ENCODE assay signal across 6 cellular contexts in genomic region chr1:93990477-93990876, GRCh38.
DNase-seq lines count a peak whose midpoint lies in the region; ATAC-seq, FAIRE-seq and TF ChIP-seq lines count a peak whose summit lies in the region.
"Not testable (repeated sequence)": the region's sequence is repeated elsewhere in the genome, so short reads cannot be mapped to it uniquely, and the experiment has no call there.

No MANE protein-coding gene starts in this region.

- WGBS in mesendoderm (ENCODE audit: extremely low coverage, insufficient coverage, low lambda C conversion rate) = no CpG with 5 or more reads among the region's 3 CpGs

- not testable (repeated sequence) for H3K36me3 ChIP-seq in PC-9 (ENCODE audit: low read depth); astrocyte (ENCODE audit: insufficient read depth, low read length); mesendoderm (ENCODE audit: control insufficient read depth, insufficient read depth, low read length); neutrophil

- H4K5ac ChIP-seq in mesendoderm (ENCODE audit: low read length) = not testable (repeated sequence)

- H2BK120ac ChIP-seq in mesendoderm (ENCODE audit: low read depth, low read length) = not testable (repeated sequence)

- FAIRE-seq in astrocyte (lab: Jason Lieb, UNC) = not testable (repeated sequence)

- not testable (repeated sequence) for H3K9ac ChIP-seq in astrocyte (ENCODE audit: low read length); mesendoderm (ENCODE audit: low read length)

- not testable (repeated sequence) for DNase-seq in PC-9; astrocyte (ENCODE audit: low read depth); effector memory CD8-positive, alpha-beta T cell; stimulated activated effector memory CD8-positive, alpha-beta T cell treated with anti-CD3 and anti-CD28 coated beads, Interleukin-12 subunit alpha, Interleukin-12 subunit beta, amount 100 ng/mL, for 72 hours (ENCODE audit: low spot score in 2 of 2)
- DNase-seq in mesendoderm = peak; percentile 46

- not testable (repeated sequence) for H3K27me3 ChIP-seq in PC-9 (ENCODE audit: insufficient read depth, low read depth); astrocyte (ENCODE audit: insufficient read depth, low read length); mesendoderm (ENCODE audit: insufficient read depth, low read length, poor library complexity); neutrophil

- intact Hi-C loops in PC-9 (cut with micrococcal nuclease; ENCODE audit: unreplicated experiment) = not testable (repeated sequence)

- H3K56ac ChIP-seq in mesendoderm (ENCODE audit: low read length) = not testable (repeated sequence)

- BruUV-seq in PC-9 (replicated peaks; lab: Mats Ljungman, UMichigan) = not testable (repeated sequence)

- H3K9me3 Mint-ChIP-seq in astrocyte (ENCODE audit: unreplicated experiment); effector memory CD8-positive, alpha-beta T cell; stimulated activated effector memory CD8-positive, alpha-beta T cell treated with anti-CD3 and anti-CD28 coated beads, Interleukin-12 subunit alpha, Interleukin-12 subunit beta, amount 100 ng/mL, for 72 hours: not testable (repeated sequence)

- H3K9me2 ChIP-seq in PC-9 (ENCODE audit: insufficient read depth) = not testable (repeated sequence)

- H2BK15ac ChIP-seq in mesendoderm (replicated peaks; ENCODE audit: low read depth) = not testable (repeated sequence)

- H3K4me1 Mint-ChIP-seq in astrocyte (ENCODE audit: low read depth, unreplicated experiment) = peaks cover 58% of the 10 kb centered on the region
- peaks cover 8 to 19% of the 10 kb centered on the region in 2 donors for H3K4me1 Mint-ChIP-seq in effector memory CD8-positive, alpha-beta T cell (ENCODE audit: low read depth in 2 of 2)
- H3K4me1 Mint-ChIP-seq in stimulated activated effector memory CD8-positive, alpha-beta T cell treated with anti-CD3 and anti-CD28 coated beads, Interleukin-12 subunit alpha, Interleukin-12 subunit beta, amount 100 ng/mL, for 72 hours = not testable (repeated sequence)

- H3K79me1 ChIP-seq in mesendoderm (ENCODE audit: low read length) = not testable (repeated sequence)

- peak overlapping the region; percentile 26; the same call in 1 of the 2 replicates for H2AFZ ChIP-seq in PC-9
- H2AFZ ChIP-seq in astrocyte (ENCODE audit: low read depth, low read length) = not testable (repeated sequence)

- not testable (repeated sequence) for H3K4ac ChIP-seq in mesendoderm (ENCODE audit: low read depth, low read length)

- POLR2A ChIA-PET in PC-9 (lab: Charles Lee; ENCODE audit: unreplicated experiment) = interaction anchor here (0.7 to 3.1 kb wide), 5 partner anchors 25 to 325 kb away, joined by 5 to 55 read pairs (median 8); no protein-coding TSS in a partner anchor

- H2BK5ac ChIP-seq in mesendoderm (ENCODE audit: low read length) = not testable (repeated sequence)

- not testable (repeated sequence) for H3K4me3 Mint-ChIP-seq in astrocyte (ENCODE audit: unreplicated experiment); effector memory CD8-positive, alpha-beta T cell; stimulated activated effector memory CD8-positive, alpha-beta T cell treated with anti-CD3 and anti-CD28 coated beads, Interleukin-12 subunit alpha, Interleukin-12 subunit beta, amount 100 ng/mL, for 72 hours

- peak overlapping the region; percentile 69; the same call in 1 of the 2 replicates for H3K4me2 ChIP-seq in PC-9
- H3K4me2 ChIP-seq in astrocyte (ENCODE audit: low read length); mesendoderm (ENCODE audit: low read length): not testable (repeated sequence)

- H3K27ac ChIP-seq in PC-9 = peak overlapping the region; percentile 95
- not testable (repeated sequence) for H3K27ac ChIP-seq in astrocyte (ENCODE audit: low read depth, low read length); mesendoderm (ENCODE audit: low read depth, low read length)
- H3K27ac ChIP-seq in neutrophil = peak overlapping the region; percentile 79

- peak overlapping the region; percentile 85 for H3K27ac Mint-ChIP-seq in astrocyte (ENCODE audit: unreplicated experiment)
- peak overlapping the region; percentile 3 to 18 for H3K27ac Mint-ChIP-seq in effector memory CD8-positive, alpha-beta T cell
- H3K27ac Mint-ChIP-seq in stimulated activated effector memory CD8-positive, alpha-beta T cell treated with anti-CD3 and anti-CD28 coated beads, Interleukin-12 subunit alpha, Interleukin-12 subunit beta, amount 100 ng/mL, for 72 hours = peak overlapping the region; percentile 20

- ATAC-seq in effector memory CD8-positive, alpha-beta T cell (replicated peaks) = peak; percentile 47
- not testable (repeated sequence) for ATAC-seq in stimulated activated effector memory CD8-positive, alpha-beta T cell treated with anti-CD3 and anti-CD28 coated beads, Interleukin-12 subunit alpha, Interleukin-12 subunit beta, amount 100 ng/mL, for 72 hours

- not testable (repeated sequence) for H3K18ac ChIP-seq in mesendoderm (ENCODE audit: low read length)

- H2AK5ac ChIP-seq in mesendoderm (ENCODE audit: low read length) = not testable (repeated sequence)

- H3K4me1 ChIP-seq in PC-9 (replicated peaks; ENCODE audit: insufficient read depth) (peaks cover 65% of the 10 kb centered on the region), astrocyte (ENCODE audit: insufficient read depth, low read length) (peaks cover 33% of the 10 kb centered on the region), neutrophil (ENCODE audit: control insufficient read depth in 1 of 2, insufficient read depth in 1 of 2, low read depth in 1 of 2, low read length in 1 of 2) (peaks cover 53 to 61% of the 10 kb centered on the region in 2 experiments)
- not testable (repeated sequence) for H3K4me1 ChIP-seq in mesendoderm (ENCODE audit: control insufficient read depth, low read depth, low read length)

- not testable (repeated sequence) for H4K20me1 ChIP-seq in PC-9 (ENCODE audit: insufficient read depth); astrocyte (ENCODE audit: insufficient read depth, low read length)

- H3F3A ChIP-seq in PC-9 (ENCODE audit: insufficient read depth, low read depth) = peaks cover 43% of the 10 kb centered on the region

- not testable (repeated sequence) for H3K36me3 Mint-ChIP-seq in astrocyte (ENCODE audit: low read depth, unreplicated experiment); effector memory CD8-positive, alpha-beta T cell (ENCODE audit: insufficient read depth); stimulated activated effector memory CD8-positive, alpha-beta T cell treated with anti-CD3 and anti-CD28 coated beads, Interleukin-12 subunit alpha, Interleukin-12 subunit beta, amount 100 ng/mL, for 72 hours

- not testable (repeated sequence) for H4K8ac ChIP-seq in mesendoderm (ENCODE audit: low read depth, low read length)

- CTCF ChIA-PET in PC-9 (lab: Charles Lee) = interaction anchor here (0.6 to 0.7 kb wide), 3 partner anchors 33 to 1713 kb away, joined by 3 to 5 read pairs (median 3); partner anchors contain the start of gene ARHGAP29

- H3K79me2 ChIP-seq in PC-9 (ENCODE audit: low read depth); astrocyte (ENCODE audit: insufficient read depth, low read length); mesendoderm (ENCODE audit: control insufficient read depth, insufficient read depth, low read length): not testable (repeated sequence)

- H3K23ac ChIP-seq in mesendoderm (ENCODE audit: low read length) = not testable (repeated sequence)

- not testable (repeated sequence) for H3K27me3 Mint-ChIP-seq in astrocyte (ENCODE audit: low read depth, unreplicated experiment)
- H3K27me3 Mint-ChIP-seq in effector memory CD8-positive, alpha-beta T cell = peaks cover 38 to 45% of the 10 kb centered on the region in 2 donors

- not testable (repeated sequence) for H3K4me3 ChIP-seq in PC-9; astrocyte (ENCODE audit: insufficient read depth, low read depth, low read length); mesendoderm (ENCODE audit: low read length)
- H3K4me3 ChIP-seq in neutrophil (ENCODE audit: low read depth in 1 of 2, low read length in 1 of 2) = peak overlapping the region; percentile 4 to 15

- not testable (repeated sequence) for TF ChIP-seq CTCF in PC-9 (conservative IDR thresholded peaks at IDR 0.05); astrocyte (IDR thresholded peaks at IDR 0.05; ENCODE audit: insufficient read depth, low read depth, low read length); neutrophil (IDR thresholded peaks at IDR 0.05)

- H3K9me3 ChIP-seq in PC-9 (ENCODE audit: insufficient read depth, low read depth); astrocyte (ENCODE audit: insufficient read depth, low read depth, low read length); neutrophil: not testable (repeated sequence)

Comparison
In these comparisons a context has a peak if more than half of its experiments do, and no peak if none do; other contexts are left out.
1. H3K27ac Mint-ChIP-seq: peak in every context shown above with its lines; median percentile 85 in astrocyte; 20 in stimulated activated effector memory CD8-positive, alpha-beta T cell treated with anti-CD3 and anti-CD28 coated beads, Interleukin-12 subunit alpha, Interleukin-12 subunit beta, amount 100 ng/mL, for 72 hours; 10 in effector memory CD8-positive, alpha-beta T cell.